16 cellular contexts compared by ENCODE assay signal in genomic region chr20:24761220-24762065, GRCh38.
DNase-seq lines count a peak whose midpoint lies in the region; ATAC-seq and TF ChIP-seq lines count a peak whose summit lies in the region.
"Had no signal": no experiment of that assay in that cellular context is flagged by ENCODE, and none has a peak within 500 bp of the region (broad histone marks: within the 10 kb centered on the region; RNA-seq: fewer than 3 reads in every experiment).

No MANE protein-coding gene starts in this region.

- no peak for TF ChIP-seq EP300 in stomach (IDR thresholded peaks at IDR 0.05)

- no peaks in the 10 kb centered on the region for H3K4me1 ChIP-seq in DND-41 (ENCODE audit: insufficient read depth, low read length)
- H3K4me1 ChIP-seq in stomach, result no peaks in the 10 kb centered on the region
- H3K4me1 ChIP-seq: HAP-1 had no signal

- WGBS in stomach, 5 donors, result 90 to 95% (median 94%) methylated on average over 6 to 7 of the region's 7 CpGs

- TF ChIP-seq CTCF in DND-41 (IDR thresholded peaks at IDR 0.05; ENCODE audit: borderline replicate concordance, extremely low read depth, low read length, poor library complexity, severe bottlenecking) (no peak), stomach (IDR thresholded peaks at IDR 0.05) (no peak)

- H3K4me2 ChIP-seq in DND-41 (ENCODE audit: insufficient read depth, low read length), result no peak overlapping the region

- in situ Hi-C loops in G401 (cut with HindIII; ENCODE audit: low sequenced_read_pairs), result no loop called here

- peaks cover 54% of the 10 kb centered on the region for H3K27me3 Mint-ChIP-seq in activated CD8-positive, alpha-beta memory T cell treated with anti-CD3 and anti-CD28 coated beads, Interleukin-2, amount 10 ng/mL, durations not matched to agents 7 days and 5 days

- H3K4me3 ChIP-seq in DND-41 (ENCODE audit: low read depth in 1 of 2, low read length in 2 of 2), result no peak overlapping the region
- H3K4me3 ChIP-seq in stomach, result no peak overlapping the region
- H3K4me3 ChIP-seq: BLaER1 treated with 17β-estradiol and CSF1 and Interleukin-3, amounts not matched to agents 10 nM and 100 nM; GM12878; HAP-1 had no signal

- no peaks in the 10 kb centered on the region for H3K79me2 ChIP-seq in DND-41 (ENCODE audit: insufficient read depth, low read length)

- H3K27ac Mint-ChIP-seq in activated CD8-positive, alpha-beta memory T cell treated with anti-CD3 and anti-CD28 coated beads, Interleukin-2, amount 10 ng/mL, durations not matched to agents 7 days and 5 days, result no peak overlapping the region

- no peaks in the 10 kb centered on the region for H3K9me3 Mint-ChIP-seq in activated CD8-positive, alpha-beta memory T cell treated with anti-CD3 and anti-CD28 coated beads, Interleukin-2, amount 10 ng/mL, durations not matched to agents 7 days and 5 days (ENCODE audit: low read depth)

- H3K4me1 Mint-ChIP-seq in activated CD8-positive, alpha-beta memory T cell treated with anti-CD3 and anti-CD28 coated beads, Interleukin-2, amount 10 ng/mL, durations not matched to agents 7 days and 5 days, result no peaks in the 10 kb centered on the region

- no peak overlapping the region for H3K9ac ChIP-seq in DND-41 (ENCODE audit: low read depth, low read length)
- H3K9ac ChIP-seq: BLaER1 treated with 17β-estradiol and CSF1 and Interleukin-3, amounts not matched to agents 10 nM and 100 nM had no signal

- ATAC-seq in DND-41 (ENCODE audit: insufficient read depth, low read depth), result no peak; the same call in 2 of the 3 replicates
- no peak for ATAC-seq in activated CD8-positive, alpha-beta memory T cell treated with anti-CD3 and anti-CD28 coated beads, Interleukin-2, amount 10 ng/mL, durations not matched to agents 7 days and 5 days
- ATAC-seq in GM19452 (IDR thresholded peaks at IDR 0.05; ENCODE audit: unreplicated experiment), result no peak
- ATAC-seq: GM12878, Panc1 had no signal

- no peak overlapping the region for H3K27ac ChIP-seq in DND-41 (ENCODE audit: low read length)
- H3K27ac ChIP-seq in stomach, result no peak overlapping the region
- H3K27ac ChIP-seq: BLaER1 treated with 17β-estradiol and CSF1 and Interleukin-3, amounts not matched to agents 10 nM and 100 nM had no signal

- H2AFZ ChIP-seq in DND-41 (ENCODE audit: low read depth, low read length), result no peak overlapping the region

- no peaks in the 10 kb centered on the region for H4K20me1 ChIP-seq in DND-41 (ENCODE audit: insufficient read depth, low read length)
- H4K20me1 ChIP-seq: BLaER1 treated with 17β-estradiol and CSF1 and Interleukin-3, amounts not matched to agents 10 nM and 100 nM had no signal

- H3K36me3 ChIP-seq in DND-41 (ENCODE audit: insufficient read depth, low read length), result no peaks in the 10 kb centered on the region
- H3K36me3 ChIP-seq in stomach, result no peaks in the 10 kb centered on the region
- H3K36me3 ChIP-seq: HAP-1 had no signal

- intact Hi-C loops in stomach (cut with DNase I; ENCODE audit: low total_unique reads), result no loop called here

- no peaks in the 10 kb centered on the region for H3K27me3 ChIP-seq in DND-41 (ENCODE audit: insufficient read depth, low read length, poor library complexity)
- H3K27me3 ChIP-seq in stomach, result no peaks in the 10 kb centered on the region

- CTCF ChIA-PET in activated CD8-positive, alpha-beta memory T cell treated with anti-CD3 and anti-CD28 coated beads, Interleukin-2, amount 10 ng/mL, durations not matched to agents 7 days and 5 days (lab: Charles Lee), result no interaction called here

- TF ChIP-seq POLR2A in stomach (IDR thresholded peaks at IDR 0.05), result no peak

- H3K9me3 ChIP-seq in DND-41 (ENCODE audit: insufficient read depth, low read length, severe bottlenecking) (no peaks in the 10 kb centered on the region), stomach (peaks cover 0 to 6% (median 5%) of the 10 kb centered on the region in 4 donors)
- H3K9me3 ChIP-seq: HAP-1 had no signal

- no peaks in the 10 kb centered on the region for H3K36me3 Mint-ChIP-seq in activated CD8-positive, alpha-beta memory T cell treated with anti-CD3 and anti-CD28 coated beads, Interleukin-2, amount 10 ng/mL, durations not matched to agents 7 days and 5 days

- peak; percentile 1 for DNase-seq in DND-41
- DNase-seq in activated CD8-positive, alpha-beta memory T cell treated with anti-CD3 and anti-CD28 coated beads, Interleukin-2, amount 10 ng/mL, durations not matched to agents 7 days and 5 days, result peak; percentile 25
- peak; percentile 45 for DNase-seq in islet precursor cell
- peak; percentile 15 for DNase-seq in stomach
- DNase-seq in hepatic stellate cell (ENCODE audit: low spot score), result no peak
- no peak for DNase-seq in G401 (ENCODE audit: low spot score)
- DNase-seq: NCI-H1417 treated with DMSO at 0.1 percent for 48 hours, NCI-H2029 treated with DMSO at 0.1 percent for 48 hours, NCI-H510A, NCI-H82, SHP77 treated with DMSO at 0.1 percent for 48 hours had no signal

- H3K4me3 Mint-ChIP-seq in activated CD8-positive, alpha-beta memory T cell treated with anti-CD3 and anti-CD28 coated beads, Interleukin-2, amount 10 ng/mL, durations not matched to agents 7 days and 5 days, result no peak overlapping the region

Comparison
In these comparisons a context has a peak if more than half of its experiments do, and no peak if none do; other contexts are left out.
1. DNase-seq: peak in DND-41 (single experiment), activated CD8-positive, alpha-beta memory T cell treated with anti-CD3 and anti-CD28 coated beads, Interleukin-2, amount 10 ng/mL, durations not matched to agents 7 days and 5 days (single experiment), islet precursor cell (single experiment) and stomach (single experiment); none in hepatic stellate cell (single experiment) and G401 (single experiment).